ENCODE assay signal across 16 cellular contexts in the genomic region with DNA sequence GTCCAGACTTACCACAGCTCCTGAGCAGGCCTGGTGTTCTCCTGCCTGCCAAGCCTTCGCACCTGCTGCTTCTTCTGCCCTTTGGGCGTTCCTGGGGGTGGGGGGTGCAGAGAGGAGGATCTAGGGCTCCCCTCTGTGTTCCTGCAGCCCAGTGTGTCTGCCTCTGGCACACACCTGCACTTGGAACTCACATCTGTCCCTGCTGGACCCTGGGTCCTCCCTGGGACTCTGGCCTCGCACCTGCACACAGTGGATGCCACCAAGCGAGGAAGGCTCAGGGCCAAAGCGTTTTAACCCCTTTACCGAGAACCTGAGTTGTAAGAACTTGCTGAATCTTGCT.
"Had no signal": no experiment of that assay in that cellular context is flagged by ENCODE, and none has a peak within 500 bp of the region (broad histone marks: within the 10 kb centered on the region; RNA-seq: fewer than 3 reads in every experiment).

No MANE protein-coding gene starts in this region.

- H3K4me3 Mint-ChIP-seq: activated B cell treated with CpG ODN at 0.5 μM for 24 hours; activated naive CD4-positive, alpha-beta T cell treated with anti-CD3 and anti-CD28 coated beads for 36 hours; natural killer cell treated with Interleukin-12 subunit alpha and Interleukin-12 subunit beta and Interleukin-15 and Interleukin-18, amount 100 ng/mL, for 72 hours; stimulated activated naive B cell treated with anti-CD40 and anti-IgM and Interleukin-4, amounts not matched to agents 10 μg/mL and 1 μg/mL and 100 μg/mL, for 72 hours had no signal

- FAIRE-seq: colon, islet of Langerhans had no signal

- H3K36me3 Mint-ChIP-seq: natural killer cell treated with Interleukin-12 subunit alpha and Interleukin-12 subunit beta and Interleukin-15 and Interleukin-18, amount 100 ng/mL, for 72 hours; stimulated activated naive B cell treated with anti-CD40 and anti-IgM and Interleukin-4, amounts not matched to agents 10 μg/mL and 1 μg/mL and 100 μg/mL, for 72 hours had no signal

- DNase-seq: activated B cell treated with CpG ODN at 0.5 μM for 24 hours; activated CD4-positive, alpha-beta T cell treated with anti-CD3 and anti-CD28 coated beads for 4 hours; activated naive CD4-positive, alpha-beta T cell treated with anti-CD3 and anti-CD28 coated beads for 36 hours; activated T-cell treated with anti-CD3 and anti-CD28 coated beads, Interleukin-2, amount 50 U/mL, for 1 hour; body of pancreas; central memory CD4-positive, alpha-beta T cell; foreskin keratinocyte; hippocampal formation; left colon; lower lobe of right lung; stimulated activated naive B cell treated with anti-CD40 and anti-IgM and Interleukin-4, amounts not matched to agents 10 μg/mL and 1 μg/mL and 100 μg/mL, for 72 hours; T-helper 9 cell; upper lobe of right lung had no signal

- H3K9me3 Mint-ChIP-seq: activated B cell treated with CpG ODN at 0.5 μM for 24 hours; activated naive CD4-positive, alpha-beta T cell treated with anti-CD3 and anti-CD28 coated beads for 36 hours; natural killer cell treated with Interleukin-12 subunit alpha and Interleukin-12 subunit beta and Interleukin-15 and Interleukin-18, amount 100 ng/mL, for 72 hours; stimulated activated naive B cell treated with anti-CD40 and anti-IgM and Interleukin-4, amounts not matched to agents 10 μg/mL and 1 μg/mL and 100 μg/mL, for 72 hours had no signal

- H3K27ac Mint-ChIP-seq: activated naive CD4-positive, alpha-beta T cell treated with anti-CD3 and anti-CD28 coated beads for 36 hours; natural killer cell treated with Interleukin-12 subunit alpha and Interleukin-12 subunit beta and Interleukin-15 and Interleukin-18, amount 100 ng/mL, for 72 hours; stimulated activated naive B cell treated with anti-CD40 and anti-IgM and Interleukin-4, amounts not matched to agents 10 μg/mL and 1 μg/mL and 100 μg/mL, for 72 hours had no signal

- ATAC-seq: body of pancreas; lower lobe of right lung; natural killer cell treated with Interleukin-12 subunit alpha and Interleukin-12 subunit beta and Interleukin-15 and Interleukin-18, amount 100 ng/mL, for 72 hours; stimulated activated naive B cell treated with anti-CD40 and anti-IgM and Interleukin-4, amounts not matched to agents 10 μg/mL and 1 μg/mL and 100 μg/mL, for 72 hours; upper lobe of right lung had no signal
